ENCODE assay signal across 10 cellular contexts in genomic region chr5:124923131-124923530, GRCh38.
DNase-seq lines count a peak whose midpoint lies in the region; ATAC-seq, FAIRE-seq and TF ChIP-seq lines count a peak whose summit lies in the region.
"Had no signal": no experiment of that assay in that cellular context is flagged by ENCODE, and none has a peak within 500 bp of the region (broad histone marks: within the 10 kb centered on the region; RNA-seq: fewer than 3 reads in every experiment).

No MANE protein-coding gene starts in this region.

- no peak for TF ChIP-seq CTCF in VCaP (conservative IDR thresholded peaks at IDR 0.05)

- DNase-seq in COLO668 (lab: John Stamatoyannopoulos, UW; ENCODE audit: unreplicated experiment): peak; percentile 20
- DNase-seq in NCI-H1092 (lab: John Stamatoyannopoulos, UW): peak; percentile 49
- peak; percentile 32 for DNase-seq in left kidney (ENCODE audit: low read depth, low spot score)
- no peak for DNase-seq in RCC 7860 (ENCODE audit: low spot score)
- DNase-seq in iPS-NIHi11 (ENCODE audit: low spot score): no peak
- DNase-seq in HuH-7 (ENCODE audit: low spot score): no peak
- DNase-seq: NCI-H1048 had no signal

- ATAC-seq in HG03108 (IDR thresholded peaks at IDR 0.05; ENCODE audit: unreplicated experiment): no peak

- peak overlapping the region; percentile 47 for H3K27ac ChIP-seq in VCaP
- H3K27ac ChIP-seq: tibial artery had no signal

- FAIRE-seq in RCC 7860 (lab: Jason Lieb, UNC): no peak

Comparison
In these comparisons a context has a peak if more than half of its experiments do, and no peak if none do; other contexts are left out.
1. DNase-seq: peak in COLO668 (single experiment), NCI-H1092 (single experiment) and left kidney (single experiment); none in RCC 7860 (single experiment), iPS-NIHi11 (single experiment) and HuH-7 (single experiment).